In the genomic region with DNA sequence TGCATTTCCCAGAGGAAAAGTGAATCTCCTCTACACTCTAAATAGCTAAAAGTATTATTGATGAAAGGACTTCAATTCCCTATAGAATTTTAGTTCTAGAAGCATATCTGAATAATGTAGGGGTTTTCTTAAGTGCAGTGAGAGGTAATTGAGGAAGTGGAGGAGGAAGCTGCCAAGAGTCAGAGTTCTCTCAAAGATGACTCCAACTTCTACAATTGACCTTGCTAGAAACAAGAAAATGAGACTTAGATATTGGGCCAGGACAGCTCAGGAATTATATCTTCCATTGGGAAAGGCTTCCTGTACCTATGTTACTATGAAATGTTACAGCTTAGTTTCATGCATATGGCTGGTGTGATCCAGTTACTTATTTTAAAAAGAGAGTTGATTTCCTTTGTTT, we compare ENCODE assay signal across 1 cellular context.
TF ChIP-seq lines count a peak whose summit lies in the region.

No MANE protein-coding gene starts in this region.

TF ChIP-seq in GM12878, 131 proteins besides CTCF, POLR2A, EP300 and RAD21:
- TF ChIP-seq, protein P1, sequence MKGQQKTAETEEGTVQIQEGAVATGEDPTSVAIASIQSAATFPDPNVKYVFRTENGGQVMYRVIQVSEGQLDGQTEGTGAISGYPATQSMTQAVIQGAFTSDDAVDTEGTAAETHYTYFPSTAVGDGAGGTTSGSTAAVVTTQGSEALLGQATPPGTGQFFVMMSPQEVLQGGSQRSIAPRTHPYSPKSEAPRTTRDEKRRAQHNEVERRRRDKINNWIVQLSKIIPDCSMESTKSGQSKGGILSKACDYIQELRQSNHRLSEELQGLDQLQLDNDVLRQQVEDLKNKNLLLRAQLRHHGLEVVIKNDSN (IDR thresholded peaks at IDR 0.05; ENCODE audit: borderline replicate concordance, extremely low read length, insufficient read depth, low read depth, low read length) = no peak
- TF ChIP-seq HDAC6 (IDR thresholded peaks at IDR 0.05; ENCODE audit: unreplicated experiment) (no peak), NBN (IDR thresholded peaks at IDR 0.05) (no peak), SPI1 (IDR thresholded peaks at IDR 0.05; ENCODE audit: borderline replicate concordance, insufficient read depth, low read depth, low read length) (peak; percentile 79; the same call in 1 of the 2 replicates), ZNF384 (IDR thresholded peaks at IDR 0.05; ENCODE audit: borderline replicate concordance, low read depth, low read length) (no peak), ZNF207 (IDR thresholded peaks at IDR 0.05; ENCODE audit: borderline replicate concordance) (no peak)
